Comparison of ENCODE assay signal across 22 cellular contexts in the genomic region with DNA sequence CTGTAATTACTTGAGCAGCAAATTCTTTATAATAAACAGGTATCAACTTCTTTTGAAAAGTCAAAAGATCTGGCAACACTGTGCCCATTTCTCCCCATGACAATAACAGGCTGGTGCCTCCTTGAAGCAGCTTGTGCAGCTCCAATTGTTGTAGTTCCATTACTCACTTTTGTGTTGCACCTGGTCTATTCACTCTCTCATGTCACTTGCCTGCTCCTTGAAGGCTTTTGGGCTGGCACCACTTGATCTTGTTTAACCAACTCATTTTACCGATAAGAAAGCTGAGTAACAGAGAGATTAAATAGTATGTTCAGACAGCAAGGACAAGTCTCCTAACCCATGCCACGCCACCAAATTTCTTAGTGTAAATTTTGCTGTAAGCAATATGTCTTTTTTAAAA.
"Had no signal": no experiment of that assay in that cellular context is flagged by ENCODE, and none has a peak within 500 bp of the region (broad histone marks: within the 10 kb centered on the region; RNA-seq: fewer than 3 reads in every experiment).

No MANE protein-coding gene starts in this region.

- H3K9me3 ChIP-seq: colonic mucosa, thoracic aorta, uterus had no signal

- DNase-seq: colonic mucosa; dermis blood vessel endothelial cell; effector CD4-positive, alpha-beta T cell; foreskin melanocyte; head of caudate nucleus; kidney; left cardiac atrium; left ventricle myocardium superior; mammary epithelial cell; naive B cell; nephron progenitor cell; stimulated activated CD4-positive, alpha-beta T cell treated with anti-CD3 and anti-CD28 coated beads, Interleukin-2, amount 100 ng/mL, for 24 hours; stimulated activated CD4-positive, alpha-beta T cell treated with anti-CD3 and anti-CD28 coated beads, Interleukin-4, amount 100 ng/mL, for 4 hours; stimulated activated naive B cell treated with anti-CD40 and anti-IgM and Interleukin-4, amounts not matched to agents 10 μg/mL and 1 μg/mL and 100 μg/mL, for 72 hours; stimulated activated naive CD8-positive, alpha-beta T cell treated with anti-CD3 and anti-CD28 coated beads, Interleukin-15, amount 100 ng/mL, for 72 hours; substantia nigra; trophoblast cell; uterus had no signal

- H3K36me3 ChIP-seq: colonic mucosa, thoracic aorta, uterus had no signal

- H2AFZ ChIP-seq: hepatocyte had no signal

- ATAC-seq: left cardiac atrium; left ventricle myocardium superior; sciatic nerve; stimulated activated naive B cell treated with anti-CD40 and anti-IgM and Interleukin-4, amounts not matched to agents 10 μg/mL and 1 μg/mL and 100 μg/mL, for 72 hours; stimulated activated naive CD8-positive, alpha-beta T cell treated with anti-CD3 and anti-CD28 coated beads, Interleukin-15, amount 100 ng/mL, for 72 hours had no signal

- FAIRE-seq: kidney had no signal

- H3K27ac ChIP-seq: colonic mucosa, hepatocyte, skin epidermis, thoracic aorta had no signal

- H3K27me3 ChIP-seq: colonic mucosa, hepatocyte, uterus had no signal

- H3K4me1 ChIP-seq: colonic mucosa had no signal

- H3K4me2 ChIP-seq: hepatocyte had no signal

- H3K4me3 ChIP-seq: colonic mucosa, hepatocyte, skin epidermis, thoracic aorta, uterus had no signal

- H3K79me2 ChIP-seq: hepatocyte had no signal
